ENCODE assay signal across 10 cellular contexts in the genomic region with DNA sequence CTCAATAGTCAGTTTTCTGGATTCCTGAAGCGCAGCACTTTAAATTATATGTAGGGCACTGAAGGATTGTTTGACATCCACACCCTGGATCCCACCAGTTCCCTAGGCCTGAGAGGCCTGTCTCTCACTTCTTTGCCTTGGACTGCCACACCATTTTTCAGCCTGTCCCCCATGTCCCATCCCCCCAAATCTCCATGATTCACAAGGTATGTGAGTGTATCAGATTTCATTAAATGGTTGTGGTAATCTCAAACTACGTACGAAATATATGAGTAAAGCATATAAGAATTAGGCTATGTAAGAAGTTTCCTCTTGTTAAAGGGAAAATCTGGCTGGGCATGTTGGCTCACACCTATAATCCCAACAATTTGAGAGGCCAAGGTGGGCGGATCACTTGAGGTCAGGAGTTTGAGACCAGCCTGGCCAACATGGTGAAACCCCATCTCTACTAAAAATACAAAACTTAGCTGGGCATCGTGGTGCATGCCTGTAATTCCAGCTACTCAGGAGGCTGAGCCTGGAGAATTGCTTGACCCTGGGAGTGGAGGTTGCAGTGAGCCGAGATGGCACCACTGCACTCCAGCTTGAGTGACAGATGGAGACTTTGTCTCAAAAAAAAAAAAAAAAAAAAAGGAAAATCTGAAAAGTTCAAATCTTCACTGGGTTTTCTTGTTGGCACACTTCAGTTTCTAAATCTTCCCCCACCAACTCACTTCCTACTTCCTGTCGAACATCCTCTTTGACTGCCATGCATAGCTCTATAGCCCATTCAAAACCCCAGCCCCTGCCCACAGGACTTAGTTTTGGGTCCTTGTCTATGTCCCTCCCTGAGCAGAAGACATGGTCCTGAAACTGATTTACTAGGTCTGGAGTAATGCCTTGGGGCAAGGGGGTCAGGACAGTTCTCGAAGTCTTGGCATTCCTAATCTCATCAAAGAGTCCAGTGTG. TPM values are rescaled to one million over a fixed set of nuclear protein-coding genes. Genes with fewer than 3 reads are reported as not detected.
DNase-seq lines count a peak whose midpoint lies in the region; ATAC-seq and TF ChIP-seq lines count a peak whose summit lies in the region.
"Had no signal": no experiment of that assay in that cellular context is flagged by ENCODE, and none has a peak within 500 bp of the region (broad histone marks: within the 10 kb centered on the region; RNA-seq: fewer than 3 reads in every experiment).

No MANE protein-coding gene starts in this region.

- no peak overlapping the region for H3K4me2 ChIP-seq in fibroblast of lung (ENCODE audit: extremely low read depth, insufficient read depth, low read length)

- H3K36me3 Mint-ChIP-seq in activated CD8-positive, alpha-beta memory T cell treated with anti-CD3 and anti-CD28 coated beads, Interleukin-2, amount 10 ng/mL, durations not matched to agents 7 days and 5 days = peaks cover 2% of the 10 kb centered on the region

- H3K9me3 ChIP-seq in Peyer's patch (no peaks in the 10 kb centered on the region), fibroblast of lung (ENCODE audit: control insufficient read depth, insufficient read depth, low read depth, low read length) (no peaks in the 10 kb centered on the region)
- H3K9me3 ChIP-seq: heart left ventricle had no signal

- H3K27ac Mint-ChIP-seq in activated CD8-positive, alpha-beta memory T cell treated with anti-CD3 and anti-CD28 coated beads, Interleukin-2, amount 10 ng/mL, durations not matched to agents 7 days and 5 days = peak overlapping the region; percentile 49

- H3K27me3 Mint-ChIP-seq in activated CD8-positive, alpha-beta memory T cell treated with anti-CD3 and anti-CD28 coated beads, Interleukin-2, amount 10 ng/mL, durations not matched to agents 7 days and 5 days = no peaks in the 10 kb centered on the region

- TF ChIP-seq POLR2A in Peyer's patch (IDR thresholded peaks at IDR 0.05) = no peak

- H2AFZ ChIP-seq in fibroblast of lung (ENCODE audit: low read length) = no peak overlapping the region

- CTCF ChIA-PET in activated CD8-positive, alpha-beta memory T cell treated with anti-CD3 and anti-CD28 coated beads, Interleukin-2, amount 10 ng/mL, durations not matched to agents 7 days and 5 days (lab: Charles Lee) = interaction anchor here (0.6 to 0.7 kb wide), 3 partner anchors 246 to 448 kb away, joined by 3 to 5 read pairs (median 4); no protein-coding TSS in a partner anchor

- H3K36me3 ChIP-seq in Peyer's patch (no peaks in the 10 kb centered on the region), fibroblast of lung (ENCODE audit: control insufficient read depth, insufficient read depth, low read length) (no peaks in the 10 kb centered on the region)
- H3K36me3 ChIP-seq: heart left ventricle had no signal

- H3K27me3 ChIP-seq in Peyer's patch (no peaks in the 10 kb centered on the region), fibroblast of lung (ENCODE audit: control insufficient read depth, insufficient read depth, low read length) (no peaks in the 10 kb centered on the region)
- H3K27me3 ChIP-seq: heart left ventricle had no signal

- H3K4me1 ChIP-seq in Peyer's patch (peaks cover 0 to 27% (median 5%) of the 10 kb centered on the region in 4 donors), fibroblast of lung (ENCODE audit: control insufficient read depth, extremely low read depth, insufficient read depth, low read length) (peaks cover 7% of the 10 kb centered on the region)

- no peak for ATAC-seq in activated CD8-positive, alpha-beta memory T cell treated with anti-CD3 and anti-CD28 coated beads, Interleukin-2, amount 10 ng/mL, durations not matched to agents 7 days and 5 days
- ATAC-seq in GM18909 (IDR thresholded peaks at IDR 0.05; ENCODE audit: poor library complexity, unreplicated experiment) (no peak), omental fat pad (ENCODE audit: low FRiP score) (no peak)

- DNase-seq in activated CD8-positive, alpha-beta memory T cell treated with anti-CD3 and anti-CD28 coated beads, Interleukin-2, amount 10 ng/mL, durations not matched to agents 7 days and 5 days = no peak
- no peak for DNase-seq in activated CD8-positive, alpha-beta memory T cell treated with anti-CD3 and anti-CD28 coated beads, Interleukin-2, amount 50 U/mL, for 4 hours
- DNase-seq in Peyer's patch = peak in 1 of 3 donors; percentile 38
- peak; percentile 89 to 94 for DNase-seq in fibroblast of lung (ENCODE audit: low read depth in 2 of 2)
- DNase-seq in substantia nigra (lab: John Stamatoyannopoulos, UW) = no peak
- no peak for DNase-seq in NCI-H446 (lab: John Stamatoyannopoulos, UW)
- DNase-seq in omental fat pad (ENCODE audit: low spot score) = no peak
- DNase-seq: ACHN, heart left ventricle had no signal

- no peak overlapping the region for H3K9ac ChIP-seq in fibroblast of lung (ENCODE audit: insufficient read depth, low read length)

- H4K20me1 ChIP-seq in fibroblast of lung (ENCODE audit: control insufficient read depth, extremely low read depth, insufficient read depth, low read length) = no peaks in the 10 kb centered on the region

- H3K79me2 ChIP-seq in fibroblast of lung (ENCODE audit: control insufficient read depth, insufficient read depth, low read length) = no peaks in the 10 kb centered on the region

- H3K27ac ChIP-seq in Peyer's patch (peak overlapping the region in 3 of 4 donors; percentile 17 to 76 (median 44)), fibroblast of lung (ENCODE audit: insufficient read depth, low read length) (no peak overlapping the region), substantia nigra (ENCODE audit: low read depth, low read length, poor library complexity, severe bottlenecking) (peak overlapping the region; percentile 1)

- peaks cover 2% of the 10 kb centered on the region for H3K9me3 Mint-ChIP-seq in activated CD8-positive, alpha-beta memory T cell treated with anti-CD3 and anti-CD28 coated beads, Interleukin-2, amount 10 ng/mL, durations not matched to agents 7 days and 5 days (ENCODE audit: low read depth)

- H3K4me1 Mint-ChIP-seq in activated CD8-positive, alpha-beta memory T cell treated with anti-CD3 and anti-CD28 coated beads, Interleukin-2, amount 10 ng/mL, durations not matched to agents 7 days and 5 days = peaks cover 11% of the 10 kb centered on the region

- no peak overlapping the region for H3K4me3 Mint-ChIP-seq in activated CD8-positive, alpha-beta memory T cell treated with anti-CD3 and anti-CD28 coated beads, Interleukin-2, amount 10 ng/mL, durations not matched to agents 7 days and 5 days

- no peak for TF ChIP-seq CTCF in Peyer's patch (IDR thresholded peaks at IDR 0.05)
- no peak for TF ChIP-seq CTCF in fibroblast of lung (conservative IDR thresholded peaks at IDR 0.05 in 1 of 2, IDR thresholded peaks at IDR 0.05 in 1 of 2; ENCODE audit: low read depth in 1 of 2, low read length in 2 of 2)
- no peak for TF ChIP-seq CTCF in omental fat pad (IDR thresholded peaks at IDR 0.05)

- H3K4me3 ChIP-seq in Peyer's patch = no peak overlapping the region
- H3K4me3 ChIP-seq in fibroblast of lung (replicated peaks in 1 of 4; ENCODE audit: control extremely low read depth in 1 of 4, insufficient read depth in 1 of 4, low read depth in 3 of 4, low read length in 4 of 4) = no peak overlapping the region
- H3K4me3 ChIP-seq: heart left ventricle had no signal

RNA-seq across cellular contexts. Expression of a gene that starts 42.1 kb away (rescaled TPM):
- 10 to 100 TPM; 21.5 to 36.6 TPM for total RNA-seq in activated CD8-positive, alpha-beta memory T cell treated with anti-CD3 and anti-CD28 coated beads, Interleukin-2, amount 10 ng/mL, durations not matched to agents 7 days and 5 days
- 10 to 100 TPM; 18.2 to 64.4 (median 23.8) TPM for total RNA-seq in Peyer's patch
- 12.6 and 31.0 TPM in 2 replicates for total RNA-seq in fibroblast of lung
- polyA plus RNA-seq in fibroblast of lung = 8.4 and 10.9 TPM in 2 replicates
- 6.5 and 7.8 TPM in 2 replicates for polyA plus RNA-seq in fibroblast of lung (2012)
- 2.4 and 4.1 TPM in 2 replicates for polyA minus RNA-seq in fibroblast of lung (ENCODE audit: low replicate concordance)
- total RNA-seq in omental fat pad = 10 to 100 TPM; 22.2 to 51.2 (median 30.6) TPM

Comparison
In these comparisons a context has a peak if more than half of its experiments do, and no peak if none do; other contexts are left out.
1. DNase-seq: peak in fibroblast of lung (2 of 2); none in activated CD8-positive, alpha-beta memory T cell treated with anti-CD3 and anti-CD28 coated beads, Interleukin-2, amount 10 ng/mL, durations not matched to agents 7 days and 5 days (single experiment), activated CD8-positive, alpha-beta memory T cell treated with anti-CD3 and anti-CD28 coated beads, Interleukin-2, amount 50 U/mL, for 4 hours (single experiment), substantia nigra (0 of 49), NCI-H446 (0 of 2) and omental fat pad (single experiment).